Comparison of ENCODE assay signal across 8 cellular contexts in genomic region chr19:9621156-9622037, GRCh38. TPM values are rescaled to one million over a fixed set of nuclear protein-coding genes. Genes with fewer than 3 reads are reported as not detected.
A peak's percentile ranks its signal among the peaks of the same experiment; 100 is the strongest.
DNase-seq lines count a peak whose midpoint lies in the region; ATAC-seq and TF ChIP-seq lines count a peak whose summit lies in the region.

Gene ZNF561, minus strand, starts transcription at chr19:9621232. Its CDS starts 1,776 bp downstream, at chr19:9619456.

- ATAC-seq in GM21786 (IDR thresholded peaks at IDR 0.05; ENCODE audit: unreplicated experiment) = peak; percentile 60
- peak; percentile 89 for ATAC-seq in stimulated activated naive CD8-positive, alpha-beta T cell treated with anti-CD3 and anti-CD28 coated beads, Interleukin-15, Interleukin-2, amounts not matched to agents 100 U/mL and 50 U/mL, for 24 hours

- H3K4me3 Mint-ChIP-seq in nephron = peak within 1 kb of the TSS; percentile 97 to 99 (median 98)

- TF ChIP-seq POLR2A in Raji (IDR thresholded peaks at IDR 0.05; ENCODE audit: insufficient read depth, low read depth, low read length) = peak; percentile 64; the same call in 1 of the 2 replicates

- peak within 1 kb of the TSS; percentile 100 for H3K27ac Mint-ChIP-seq in nephron

- H3K4me3 ChIP-seq in fibroblast of the aortic adventitia (ENCODE audit: low read depth, low read length) = peak within 1 kb of the TSS; percentile 99

- H3K36me3 Mint-ChIP-seq in nephron (ENCODE audit: low read depth) = peaks cover 40% of the 10 kb centered on the region

- TF ChIP-seq CTCF in fibroblast of the aortic adventitia (IDR thresholded peaks at IDR 0.05; ENCODE audit: insufficient read depth, low read length) = no peak
- no peak for TF ChIP-seq CTCF in nephron (IDR thresholded peaks at IDR 0.05; ENCODE audit: unreplicated experiment in 3 of 3)

- H3K9me3 Mint-ChIP-seq in nephron = peaks cover 5% of the 10 kb centered on the region

- no peaks in the 10 kb centered on the region for H3K27me3 Mint-ChIP-seq in nephron (ENCODE audit: low read depth)

- DNase-seq in DMS114 treated with DMSO at 0.1 percent for 48 hours (lab: John Stamatoyannopoulos, UW; ENCODE audit: unreplicated experiment) (peak; percentile 54), LoVo (ENCODE audit: low spot score) (peak; percentile 87), fibroblast of the aortic adventitia (ENCODE audit: low read depth) (peak; percentile 93)
- DNase-seq in activated T-helper 9 cell treated with anti-CD3 and anti-CD28 coated beads, Interleukin-2, amount 50 U/mL, for 16 hours (ENCODE audit: low read depth) = peak; percentile 80
- DNase-seq in stimulated activated naive CD8-positive, alpha-beta T cell treated with anti-CD3 and anti-CD28 coated beads, Interleukin-15, Interleukin-2, amounts not matched to agents 100 U/mL and 50 U/mL, for 24 hours = peak; percentile 88

- peaks cover 24% of the 10 kb centered on the region for H3K4me1 Mint-ChIP-seq in nephron

RNA-seq across cellular contexts. Expression of gene ZNF561, which starts in this region (rescaled TPM):
- total RNA-seq in fibroblast of the aortic adventitia (ENCODE audit: low replicate concordance) = 20.9 and 38.7 TPM in 2 replicates

Comparison
In these comparisons a context has a peak if more than half of its experiments do, and no peak if none do; other contexts are left out.
1. Peak in every context shown above with its lines: DNase-seq, ATAC-seq and H3K4me3 ChIP-seq.